ENCODE assay signal across 14 cellular contexts in the genomic region with DNA sequence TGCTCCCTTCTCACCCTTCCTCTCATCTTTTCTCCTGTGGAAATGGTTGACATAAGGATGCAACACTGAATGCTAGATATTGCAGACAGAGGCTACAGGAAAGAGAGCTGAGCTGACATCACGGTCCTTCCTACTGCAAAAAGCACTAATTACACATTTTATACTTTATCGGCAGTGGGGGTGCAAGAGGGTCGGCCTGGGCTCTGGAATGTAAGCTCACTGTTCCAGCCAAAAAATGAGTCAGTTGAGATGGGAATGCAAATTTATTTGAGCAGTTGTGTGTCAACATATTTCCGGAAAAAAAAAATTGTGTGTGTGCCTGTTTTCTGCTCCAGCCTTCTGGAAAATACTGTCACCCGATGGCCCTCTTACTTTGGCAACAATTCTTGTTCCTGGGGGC. TPM values are rescaled to one million over a fixed set of nuclear protein-coding genes. Genes with fewer than 3 reads are reported as not detected.
DNase-seq lines count a peak whose midpoint lies in the region; ATAC-seq and TF ChIP-seq lines count a peak whose summit lies in the region.
"Had no signal": no experiment of that assay in that cellular context is flagged by ENCODE, and none has a peak within 500 bp of the region (broad histone marks: within the 10 kb centered on the region; RNA-seq: fewer than 3 reads in every experiment).

No MANE protein-coding gene starts in this region.

- 53 to 66% methylated on average over 5 of the region's 5 CpGs for WGBS in heart right ventricle, 2 donors
- 16 to 22% methylated on average over 5 of the region's 5 CpGs for WGBS in aorta, 2 donors

- H3K36me3 ChIP-seq in heart right ventricle = no peaks in the 10 kb centered on the region
- H3K36me3 ChIP-seq in aorta (ENCODE audit: control insufficient read depth in 1 of 2, insufficient read depth in 2 of 2, low read length in 1 of 2) = no peaks in the 10 kb centered on the region
- H3K36me3 ChIP-seq: MG63 had no signal

- DNase-seq in heart right ventricle (no peak), left ventricle myocardium superior (no peak), dorsolateral prefrontal cortex (no peak), myocyte (ENCODE audit: low read depth) (peak; percentile 7), aorta (no peak), SKM-1 treated with dmso at 0.1 percent for 144 hours (lab: John Stamatoyannopoulos, UW; ENCODE audit: unreplicated experiment) (no peak)
- DNase-seq: CD4-positive, alpha-beta memory T cell; cortex of kidney; MG63; NCI-H2081; NCI-H69; T-helper 1 cell had no signal

- TF ChIP-seq CTCF in heart right ventricle (IDR thresholded peaks at IDR 0.05) (no peak), dorsolateral prefrontal cortex (IDR thresholded peaks at IDR 0.05 in 54 of 56, conservative IDR thresholded peaks at IDR 0.05 in 2 of 56; ENCODE audit: low read depth in 1 of 56, partially characterized antibody in 56 of 56) (no peak)

- peaks cover 0 to 13% (median 5%) of the 10 kb centered on the region in 9 donors for H3K4me1 ChIP-seq in heart right ventricle
- H3K4me1 ChIP-seq in aorta (ENCODE audit: control insufficient read depth in 1 of 2, insufficient read depth in 2 of 2, low read length in 2 of 2) = no peaks in the 10 kb centered on the region

- ATAC-seq in heart right ventricle (peak in 3 of 8 donors; percentile 19 to 49 (median 34)), left ventricle myocardium superior (no peak), aorta (ENCODE audit: low FRiP score) (peak; percentile 21), HG03432 (IDR thresholded peaks at IDR 0.05; ENCODE audit: unreplicated experiment) (no peak), HG02852 (IDR thresholded peaks at IDR 0.05; ENCODE audit: unreplicated experiment) (no peak)

- no peaks in the 10 kb centered on the region for H3K27me3 ChIP-seq in heart right ventricle
- H3K27me3 ChIP-seq in dorsolateral prefrontal cortex = no peaks in the 10 kb centered on the region
- H3K27me3 ChIP-seq in aorta (ENCODE audit: control insufficient read depth in 1 of 2, insufficient read depth in 2 of 2, low read length in 1 of 2) = no peaks in the 10 kb centered on the region
- H3K27me3 ChIP-seq: MG63 had no signal

- H3K4me3 ChIP-seq in heart right ventricle (no peak overlapping the region), dorsolateral prefrontal cortex (no peak overlapping the region), aorta (ENCODE audit: low read length in 2 of 2) (no peak overlapping the region)
- H3K4me3 ChIP-seq: MG63 had no signal

- H3K27ac ChIP-seq in heart right ventricle = peak overlapping the region in 8 of 10 donors; percentile 13 to 86 (median 67)
- peak overlapping the region in 33 of 59 donors; percentile 6 to 83 (median 54) for H3K27ac ChIP-seq in dorsolateral prefrontal cortex
- H3K27ac ChIP-seq in aorta (ENCODE audit: low read depth in 1 of 2, low read length in 2 of 2) = peak overlapping the region; percentile 25 to 28

- intact Hi-C loops in heart right ventricle (cut with DNase I) (no loop called here), left ventricle myocardium superior (cut with micrococcal nuclease) (no loop called here), dorsolateral prefrontal cortex (cut with DNase I) (no loop called here), aorta (cut with DNase I) (no loop called here)

- H3K9me3 ChIP-seq in heart right ventricle (peaks cover 0 to 11% (median 0%) of the 10 kb centered on the region in 11 donors), aorta (ENCODE audit: control insufficient read depth, low read length) (no peaks in the 10 kb centered on the region)

RNA-seq across cellular contexts. Expression of a gene that starts 14.1 kb away (rescaled TPM):
- 10 to 100 TPM; 20.9 to 41.8 (median 33.0) TPM for total RNA-seq in heart right ventricle
- 10 to 100 TPM in 1 of 2 donors, 1 to 10 TPM in 1; 4.1 to 10.5 TPM for polyA plus RNA-seq in heart right ventricle
- 26.2 TPM for total RNA-seq in left ventricle myocardium superior
- 100 to 1,000 TPM in 119 of 120 experiments, 10 to 100 TPM in 1; 76.4 to 314 (median 223) TPM for total RNA-seq in dorsolateral prefrontal cortex
- total RNA-seq in myocyte = 12.3 and 13.7 TPM in 2 replicates
- 6.4 TPM for polyA plus RNA-seq in myocyte (2012)
- total RNA-seq in aorta = 100 to 1,000 TPM in 1 of 2 donors, 10 to 100 TPM in 1; 61.1 to 108 TPM
- 1 to 10 TPM; 6.2 to 7.5 TPM for polyA plus RNA-seq in aorta
